ENCODE assay signal across 8 cellular contexts in genomic region chr1:214660900-214661299, GRCh38. TPM values are rescaled to one million over a fixed set of nuclear protein-coding genes. Genes with fewer than 3 reads are reported as not detected.
A peak's percentile ranks its signal among the peaks of the same experiment; 100 is the strongest.
DNase-seq lines count a peak whose midpoint lies in the region; ATAC-seq and TF ChIP-seq lines count a peak whose summit lies in the region.

No MANE protein-coding gene starts in this region.

- H3K4me3 ChIP-seq in gastroesophageal sphincter = no peak overlapping the region

- no peaks in the 10 kb centered on the region for H3K27me3 Mint-ChIP-seq in T-helper 1 cell treated with Interleukin-12 subunit alpha and Interleukin-12 subunit beta and Interleukin-4 antibody, amounts not matched to agents 30 μg/mL and 1 μg/mL, for 36 hours (ENCODE audit: low read depth)

- peaks cover 5% of the 10 kb centered on the region for H3K4me1 Mint-ChIP-seq in T-helper 1 cell treated with Interleukin-12 subunit alpha and Interleukin-12 subunit beta and Interleukin-4 antibody, amounts not matched to agents 30 μg/mL and 1 μg/mL, for 36 hours (ENCODE audit: low read depth)

- no peaks in the 10 kb centered on the region for H3K9me3 ChIP-seq in gastroesophageal sphincter

- TF ChIP-seq EP300 in gastroesophageal sphincter (IDR thresholded peaks at IDR 0.05) = no peak

- H3K9me3 Mint-ChIP-seq in T-helper 1 cell treated with Interleukin-12 subunit alpha and Interleukin-12 subunit beta and Interleukin-4 antibody, amounts not matched to agents 30 μg/mL and 1 μg/mL, for 36 hours = no peaks in the 10 kb centered on the region

- DNase-seq in HCEC 1CT (peak; percentile 81), renal cortical epithelial cell (ENCODE audit: low read depth) (peak; percentile 37), activated gamma-delta T cell treated with Interleukin-2 at 50 U/mL for 16 hours (no peak), MV-4-11 (lab: John Stamatoyannopoulos, UW) (no peak)

- peak in 3 of 4 experiments; percentile 23 to 50 (median 30) for TF ChIP-seq CTCF in gastroesophageal sphincter (IDR thresholded peaks at IDR 0.05)

- H3K27ac Mint-ChIP-seq in T-helper 1 cell treated with Interleukin-12 subunit alpha and Interleukin-12 subunit beta and Interleukin-4 antibody, amounts not matched to agents 30 μg/mL and 1 μg/mL, for 36 hours = peak overlapping the region; percentile 31

- no peak for TF ChIP-seq POLR2A in gastroesophageal sphincter (IDR thresholded peaks at IDR 0.05)

- peak; percentile 69 for ATAC-seq in gastroesophageal sphincter
- ATAC-seq in GM19023 (IDR thresholded peaks at IDR 0.05; ENCODE audit: unreplicated experiment) = no peak
- no peak for ATAC-seq in HG03439 (IDR thresholded peaks at IDR 0.05; ENCODE audit: unreplicated experiment)

- H3K4me1 ChIP-seq in gastroesophageal sphincter = no peaks in the 10 kb centered on the region

- H3K36me3 ChIP-seq in gastroesophageal sphincter = no peaks in the 10 kb centered on the region

- H3K36me3 Mint-ChIP-seq in T-helper 1 cell treated with Interleukin-12 subunit alpha and Interleukin-12 subunit beta and Interleukin-4 antibody, amounts not matched to agents 30 μg/mL and 1 μg/mL, for 36 hours (ENCODE audit: low read depth) = peaks cover 71% of the 10 kb centered on the region

- no peaks in the 10 kb centered on the region for H3K27me3 ChIP-seq in gastroesophageal sphincter

- H3K27ac ChIP-seq in gastroesophageal sphincter = no peak overlapping the region

- H3K4me3 Mint-ChIP-seq in T-helper 1 cell treated with Interleukin-12 subunit alpha and Interleukin-12 subunit beta and Interleukin-4 antibody, amounts not matched to agents 30 μg/mL and 1 μg/mL, for 36 hours = no peak overlapping the region

- 29 to 35% methylated on average over 1 to 4 of the region's 4 CpGs for WGBS in gastroesophageal sphincter (ENCODE audit: low coverage in 1 of 2), 2 donors

RNA-seq across cellular contexts. Expression of gene CENPF, which starts 57.9 kb away (rescaled TPM):
- total RNA-seq in gastroesophageal sphincter = 10 to 100 TPM in 1 of 4 donors, under 1 TPM in 3; 0.31 to 18.4 (median 0.66) TPM
- 8.7 and 21.4 TPM in 2 replicates for total RNA-seq in renal cortical epithelial cell

Comparison
In these comparisons a context has a peak if more than half of its experiments do, and no peak if none do; other contexts are left out.
1. DNase-seq: peak in HCEC 1CT (single experiment) and renal cortical epithelial cell (single experiment); none in activated gamma-delta T cell treated with Interleukin-2 at 50 U/mL for 16 hours (single experiment) and MV-4-11 (single experiment).